ENCODE assay signal across 8 cellular contexts in the genomic region with DNA sequence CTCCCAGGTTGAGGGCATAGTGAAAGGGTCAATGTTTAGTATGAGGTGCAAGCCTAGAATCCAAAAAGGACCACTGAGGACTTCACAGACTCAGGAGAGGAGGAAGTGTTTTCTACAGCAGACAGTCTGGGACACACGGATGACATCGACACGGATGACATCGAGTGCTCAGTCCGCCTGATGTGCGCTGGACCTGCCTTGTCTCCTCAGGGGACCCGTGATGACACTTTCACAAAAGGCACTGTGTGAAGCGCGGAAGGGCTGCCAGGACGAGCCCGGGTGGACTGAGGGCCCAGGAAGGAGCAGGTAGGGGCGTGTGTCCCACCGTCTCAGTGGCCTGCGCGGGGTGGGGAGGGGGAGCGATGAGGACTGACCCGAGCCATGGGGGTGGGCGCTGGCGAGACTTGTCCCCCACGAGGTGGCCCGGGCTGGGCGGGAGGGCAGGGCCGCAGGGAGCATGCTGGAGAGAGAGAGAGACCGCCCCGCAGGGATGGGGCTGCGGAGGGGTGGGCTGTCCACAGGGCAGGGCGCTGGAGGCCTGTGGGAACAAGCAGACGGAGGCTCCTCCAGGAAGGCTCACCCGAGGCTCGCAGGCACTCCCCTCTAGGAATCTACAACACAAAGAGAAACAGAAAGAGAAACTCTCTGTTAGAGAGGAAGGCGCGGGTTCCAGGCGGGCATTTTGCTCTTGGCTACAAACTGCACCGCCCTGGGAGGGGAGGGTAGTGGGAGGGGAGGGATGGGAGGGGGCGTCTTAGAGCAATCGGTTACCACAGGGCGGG. TPM values are rescaled to one million over a fixed set of nuclear protein-coding genes. Genes with fewer than 3 reads are reported as not detected.
DNase-seq lines count a peak whose midpoint lies in the region; ATAC-seq and TF ChIP-seq lines count a peak whose summit lies in the region.

No MANE protein-coding gene starts in this region.

- H3K9me3 ChIP-seq in HEK293 (ENCODE audit: control insufficient read depth, insufficient read depth, low read depth, low read length) = no peaks in the 10 kb centered on the region
- no peaks in the 10 kb centered on the region for H3K9me3 ChIP-seq in gastroesophageal sphincter
- no peaks in the 10 kb centered on the region for H3K9me3 ChIP-seq in HAP-1

- peak; percentile 66 for DNase-seq in activated CD4-positive, alpha-beta T cell treated with anti-CD3 and anti-CD28 coated beads, Interleukin-2, amount 50 U/mL, for 1 hour
- DNase-seq in stimulated activated CD8-positive, alpha-beta memory T cell treated with anti-CD3 and anti-CD28 coated beads, Interleukin-2, amount 100 ng/mL, for 48 hours (ENCODE audit: low read depth in 2 of 2) = peak; percentile 73 to 76
- DNase-seq in AML-193 (lab: John Stamatoyannopoulos, UW) (no peak), HAP-1 (ENCODE audit: low spot score in 2 of 2) (no peak), Ammon's horn (ENCODE audit: low spot score) (no peak)

- H3K27ac ChIP-seq in HEK293 (ENCODE audit: extremely low read depth, low read depth, low read length) = no peak overlapping the region
- peak overlapping the region in 3 of 4 donors; percentile 38 to 92 (median 89) for H3K27ac ChIP-seq in gastroesophageal sphincter

- no peak for TF ChIP-seq CTCF in HEK293 (tag by site-specific recombination; IDR thresholded peaks at IDR 0.05)
- TF ChIP-seq CTCF in gastroesophageal sphincter (IDR thresholded peaks at IDR 0.05) = no peak

- H3K4me1 ChIP-seq in HEK293 (ENCODE audit: control insufficient read depth, insufficient read depth, low read length) (0 out of 2 replicates have a peak, but pooled peaks cover 2% of the 10 kb centered on the region), gastroesophageal sphincter (peaks cover 0 to 94% (median 21%) of the 10 kb centered on the region in 3 donors), HAP-1 (peaks cover 4% of the 10 kb centered on the region)

- CTCF ChIA-PET in HEK293 (lab: Yijun Ruan, JAX) = interaction anchor here (0.6 kb wide), 1 partner anchor 379 kb away, joined by 3 read pairs; no protein-coding TSS in a partner anchor

- POLR2A ChIA-PET in HEK293 (lab: Yijun Ruan, JAX) = interaction anchor here (0.6 to 0.7 kb wide), 2 partner anchors 7 to 386 kb away, joined by 3 read pairs; no protein-coding TSS in a partner anchor

- in situ Hi-C loops in HAP-1 (cut with MboI; ENCODE audit: low sequenced_read_pairs) = no loop called here

- TF ChIP-seq EP300 in gastroesophageal sphincter (IDR thresholded peaks at IDR 0.05) = no peak

- 74 to 75% methylated on average over 11 to 12 of the region's 37 CpGs for WGBS in gastroesophageal sphincter (ENCODE audit: low coverage in 1 of 2), 2 donors

- H3K36me3 ChIP-seq in HEK293 (ENCODE audit: control insufficient read depth in 2 of 2, insufficient read depth in 1 of 2, low read length in 2 of 2) = peaks cover 0 to 18% of the 10 kb centered on the region in 2 experiments; a peak in 1 of 3 replicates
- H3K36me3 ChIP-seq in gastroesophageal sphincter = peaks cover 0 to 48% of the 10 kb centered on the region in 2 donors
- H3K36me3 ChIP-seq in HAP-1 (replicated peaks) = peaks cover 6% of the 10 kb centered on the region

- no peak for ATAC-seq in gastroesophageal sphincter
- ATAC-seq in GM19452 (IDR thresholded peaks at IDR 0.05; ENCODE audit: unreplicated experiment) = no peak

- TF ChIP-seq POLR2A in gastroesophageal sphincter (IDR thresholded peaks at IDR 0.05) = no peak

- no peak overlapping the region for H3K4me3 ChIP-seq in HEK293 (ENCODE audit: low read depth, low read length)
- H3K4me3 ChIP-seq in gastroesophageal sphincter = peak overlapping the region in 1 of 2 donors; percentile 20
- no peak overlapping the region for H3K4me3 ChIP-seq in HAP-1

- H3K27me3 ChIP-seq in gastroesophageal sphincter (no peaks in the 10 kb centered on the region), HAP-1 (ENCODE audit: low read depth) (no peaks in the 10 kb centered on the region)

TF ChIP-seq in HEK293, 187 proteins besides CTCF, POLR2A, EP300 and RAD21:
- TF ChIP-seq KLF1 (tag by site-specific recombination; IDR thresholded peaks at IDR 0.05) = 0 out of 2 replicates have a peak, but pooled peaks have one; percentile 21
- TF ChIP-seq ZFP3 (tag by site-specific recombination; IDR thresholded peaks at IDR 0.05; ENCODE audit: low read depth) = no peak

RNA-seq across cellular contexts. Expression of a gene that starts 54.9 kb away (rescaled TPM):
- 10 to 100 TPM; 25.9 to 56.8 (median 33.4) TPM for total RNA-seq in gastroesophageal sphincter

RNA-seq across cellular contexts. Expression of a gene that starts 55.1 kb away (rescaled TPM):
- 100 to 1,000 TPM in 2 of 4 donors, 10 to 100 TPM in 2; 59.9 to 113 (median 85.0) TPM for total RNA-seq in gastroesophageal sphincter

Comparison
In these comparisons a context has a peak if more than half of its experiments do, and no peak if none do; other contexts are left out.
1. DNase-seq: peak in activated CD4-positive, alpha-beta T cell treated with anti-CD3 and anti-CD28 coated beads, Interleukin-2, amount 50 U/mL, for 1 hour (single experiment) and stimulated activated CD8-positive, alpha-beta memory T cell treated with anti-CD3 and anti-CD28 coated beads, Interleukin-2, amount 100 ng/mL, for 48 hours (2 of 2); none in AML-193 (0 of 2), HAP-1 (0 of 2) and Ammon's horn (single experiment).